In genomic region chr3:107525101-107525953, GRCh38 we compare ENCODE assay signal across 8 cellular contexts. TPM values are rescaled to one million over a fixed set of nuclear protein-coding genes. Genes with fewer than 3 reads are reported as not detected.
A peak's percentile ranks its signal among the peaks of the same experiment; 100 is the strongest.
DNase-seq lines count a peak whose midpoint lies in the region; ATAC-seq and TF ChIP-seq lines count a peak whose summit lies in the region.

No MANE protein-coding gene starts in this region.

- ATAC-seq in GM18870 (IDR thresholded peaks at IDR 0.05; ENCODE audit: unreplicated experiment): no peak

- peaks cover 6% of the 10 kb centered on the region for H3K4me1 ChIP-seq in ectodermal cell (ENCODE audit: control insufficient read depth, insufficient read depth, low read length)

- H3K9me3 ChIP-seq in ectodermal cell (ENCODE audit: control insufficient read depth, low read length): no peaks in the 10 kb centered on the region

- no peaks in the 10 kb centered on the region for H3K27me3 ChIP-seq in ectodermal cell (ENCODE audit: control insufficient read depth, insufficient read depth, low read length, poor library complexity, severe bottlenecking)

- DNase-seq in GM03348 (ENCODE audit: low spot score) (peak; percentile 74), LHCN-M2 (ENCODE audit: low read depth) (peak; percentile 29), lower leg skin (ENCODE audit: low spot score in 2 of 2) (peak; percentile 18 to 89), NCI-H1930 (lab: John Stamatoyannopoulos, UW) (no peak)
- DNase-seq in activated CD4-positive, alpha-beta T cell treated with anti-CD3 and anti-CD28 coated beads, Interleukin-2, amount 50 U/mL, for 24 hours (ENCODE audit: low read depth in 1 of 2, low spot score in 1 of 2): peak; percentile 6 to 16
- DNase-seq in stimulated activated CD4-positive, alpha-beta T cell treated with anti-CD3 and anti-CD28 coated beads, Interleukin-4, amount 100 ng/mL, for 48 hours (ENCODE audit: low read depth in 2 of 2): peak; percentile 7 to 25

- TF ChIP-seq CTCF in lower leg skin (IDR thresholded peaks at IDR 0.05): no peak

- WGBS in ectodermal cell, 2 experiments: 1% methylated on average over 66 of the region's 66 CpGs
- WGBS in lower leg skin, 2 donors: 0 to 1% methylated on average over 49 to 61 of the region's 66 CpGs

- H3K4me3 ChIP-seq in ectodermal cell (ENCODE audit: insufficient read depth, low read depth, low read length) (peak overlapping the region; percentile 87), lower leg skin (ENCODE audit: low read depth, poor library complexity, severe bottlenecking) (peak overlapping the region; percentile 47)

- TF ChIP-seq POLR2A in lower leg skin (IDR thresholded peaks at IDR 0.05): no peak

- intact Hi-C loops in lower leg skin (cut with DNase I; ENCODE audit: low total_unique reads): no loop called here

- H3K27ac ChIP-seq in ectodermal cell (ENCODE audit: insufficient read depth, low read depth, low read length, poor library complexity, severe bottlenecking): no peak overlapping the region

- H3K36me3 ChIP-seq in ectodermal cell (ENCODE audit: control insufficient read depth, insufficient read depth, low read length): peaks cover 4% of the 10 kb centered on the region

RNA-seq across cellular contexts. Expression of gene BBX, which starts 2.6 kb away (rescaled TPM):
- total RNA-seq in LHCN-M2 (2014; rRNA removed): 35.1 and 50.9 TPM in 2 replicates
- 11.1 TPM for polyA plus RNA-seq in LHCN-M2 (2012)
- 47.0 TPM for polyA plus RNA-seq in ectodermal cell (2013, experiment 1 of 4)
- polyA plus RNA-seq in ectodermal cell (2013, experiment 2 of 4): 40.4 TPM
- polyA plus RNA-seq in ectodermal cell (2013, experiment 3 of 4): 33.6 TPM
- polyA plus RNA-seq in ectodermal cell (2013, experiment 4 of 4): 40.8 TPM
- 10 to 100 TPM; 26.5 to 45.8 (median 28.0) TPM for total RNA-seq in lower leg skin

Comparison
In these comparisons a context has a peak if more than half of its experiments do, and no peak if none do; other contexts are left out.
1. DNase-seq: peak in GM03348 (single experiment), LHCN-M2 (single experiment), activated CD4-positive, alpha-beta T cell treated with anti-CD3 and anti-CD28 coated beads, Interleukin-2, amount 50 U/mL, for 24 hours (2 of 2), lower leg skin (2 of 2) and stimulated activated CD4-positive, alpha-beta T cell treated with anti-CD3 and anti-CD28 coated beads, Interleukin-4, amount 100 ng/mL, for 48 hours (2 of 2); none in NCI-H1930 (0 of 2).